In genomic region chr6:44122821-44123220, GRCh38 we compare ENCODE assay signal across 9 cellular contexts. TPM values are rescaled to one million over a fixed set of nuclear protein-coding genes. Genes with fewer than 3 reads are reported as not detected.
A peak's percentile ranks its signal among the peaks of the same experiment; 100 is the strongest.
DNase-seq lines count a peak whose midpoint lies in the region; ATAC-seq, FAIRE-seq and TF ChIP-seq lines count a peak whose summit lies in the region.
"Had no signal": no experiment of that assay in that cellular context is flagged by ENCODE, and none has a peak within 500 bp of the region (broad histone marks: within the 10 kb centered on the region; RNA-seq: fewer than 3 reads in every experiment).

No MANE protein-coding gene starts in this region.

- DNase-seq in SK-MEL-5 (ENCODE audit: low read depth, low spot score) (peak; percentile 9), esophagus squamous epithelium (lab: John Stamatoyannopoulos, UW) (no peak), gastrocnemius medialis (no peak), tibial artery (no peak), nucleus accumbens (lab: John Stamatoyannopoulos, UW) (no peak), RCC 7860 (ENCODE audit: low spot score) (no peak)
- no peak for DNase-seq in activated CD4-positive, CD25-positive, alpha-beta regulatory T cell treated with anti-CD3 and anti-CD28 coated beads, Interleukin-2, amount 50 U/mL, for 72 hours
- DNase-seq: stimulated activated CD4-positive, alpha-beta T cell treated with anti-CD3 and anti-CD28 coated beads, Interleukin-2, amount 100 ng/mL, for 48 hours had no signal

- no peak for TF ChIP-seq POLR2A in esophagus squamous epithelium (IDR thresholded peaks at IDR 0.05)
- TF ChIP-seq POLR2A in gastrocnemius medialis (IDR thresholded peaks at IDR 0.05): no peak

- ATAC-seq in gastrocnemius medialis: no peak

- no peak for FAIRE-seq in RCC 7860 (lab: Jason Lieb, UNC)

- H3K36me3 ChIP-seq in HEK293 (ENCODE audit: control insufficient read depth in 2 of 2, insufficient read depth in 1 of 2, low read length in 2 of 2) (peaks cover 0 to 17% of the 10 kb centered on the region in 2 experiments; a peak in 2 of 3 replicates), esophagus squamous epithelium (no peaks in the 10 kb centered on the region), gastrocnemius medialis (no peaks in the 10 kb centered on the region), tibial artery (no peaks in the 10 kb centered on the region)

- H3K27ac ChIP-seq in HEK293 (ENCODE audit: extremely low read depth, low read depth, low read length): no peak overlapping the region
- H3K27ac ChIP-seq in esophagus squamous epithelium: peak overlapping the region in 3 of 4 donors; percentile 39 to 57 (median 49)
- peak overlapping the region; percentile 77 to 100 (median 98) for H3K27ac ChIP-seq in gastrocnemius medialis
- H3K27ac ChIP-seq in tibial artery: peak overlapping the region in 1 of 2 donors; percentile 47

- TF ChIP-seq CTCF in HEK293 (tag by site-specific recombination; IDR thresholded peaks at IDR 0.05) (no peak), esophagus squamous epithelium (IDR thresholded peaks at IDR 0.05) (no peak), gastrocnemius medialis (IDR thresholded peaks at IDR 0.05 in 4 of 5, conservative IDR thresholded peaks at IDR 0.05 in 1 of 5) (no peak), tibial artery (IDR thresholded peaks at IDR 0.05) (no peak)

- peaks cover 32% of the 10 kb centered on the region for H3K4me1 ChIP-seq in HEK293 (ENCODE audit: control insufficient read depth, insufficient read depth, low read length)
- H3K4me1 ChIP-seq in esophagus squamous epithelium: peaks cover 22 to 88% (median 45%) of the 10 kb centered on the region in 3 donors
- peaks cover 87 to 88% of the 10 kb centered on the region in 2 donors for H3K4me1 ChIP-seq in gastrocnemius medialis
- peaks cover 0 to 49% (median 31%) of the 10 kb centered on the region in 4 donors for H3K4me1 ChIP-seq in tibial artery

- POLR2A ChIA-PET in HEK293 (lab: Yijun Ruan, JAX): interaction anchor here (0.5 to 1.6 kb wide), 4 partner anchors 9 to 134 kb away, joined by 3 to 5 read pairs (median 4); partner anchors contain the start of genes HSP90AB1 and SLC35B2

- 13 to 27% methylated on average over 1 of the region's 1 CpG for WGBS in esophagus squamous epithelium, 2 donors

- CTCF ChIA-PET in HEK293 (lab: Yijun Ruan, JAX): interaction anchor here (0.6 to 1.2 kb wide), 3 partner anchors 23 to 141 kb away, joined by 3 to 4 read pairs (median 3); no protein-coding TSS in a partner anchor

- H3K27me3 ChIP-seq in esophagus squamous epithelium (no peaks in the 10 kb centered on the region), gastrocnemius medialis (no peaks in the 10 kb centered on the region), tibial artery (no peaks in the 10 kb centered on the region)

- intact Hi-C loops in esophagus squamous epithelium (cut with DNase I): no loop called here
- intact Hi-C loops in gastrocnemius medialis (cut with DNase I; ENCODE audit: low total_unique reads): no loop called here
- intact Hi-C loops in tibial artery (cut with DNase I; ENCODE audit: low total_unique reads): no loop called here

- in situ Hi-C loops in SK-MEL-5 (cut with HindIII; ENCODE audit: low pct_unique_long_range_greater_than_20kb, low sequenced_read_pairs): no loop called here
- in situ Hi-C loops in gastrocnemius medialis (cut with MboI; ENCODE audit: low sequenced_read_pairs in 4 of 4): loop anchor here in 1 of 4 donors (25.0 kb wide), 1 partner anchor 114 kb away; the partner anchor contains the start of gene HSP90AB1

- H3K9me3 ChIP-seq in HEK293 (ENCODE audit: control insufficient read depth, insufficient read depth, low read depth, low read length) (no peaks in the 10 kb centered on the region), esophagus squamous epithelium (no peaks in the 10 kb centered on the region), gastrocnemius medialis (no peaks in the 10 kb centered on the region), tibial artery (no peaks in the 10 kb centered on the region)

- H3K4me3 ChIP-seq in HEK293 (ENCODE audit: low read depth, low read length) (no peak overlapping the region), esophagus squamous epithelium (peak overlapping the region in 1 of 4 donors; percentile 22), gastrocnemius medialis (peak overlapping the region in 1 of 4 donors; percentile 7), tibial artery (no peak overlapping the region)

TF ChIP-seq in HEK293, 187 proteins besides CTCF, POLR2A, EP300 and RAD21:
- TF ChIP-seq ZNF266 (tag by site-specific recombination; IDR thresholded peaks at IDR 0.05; ENCODE audit: low read depth) (no peak), PRDM1 (tag by site-specific recombination; IDR thresholded peaks at IDR 0.05) (peak; percentile 84), SP3 (tag by site-specific recombination; IDR thresholded peaks at IDR 0.05) (no peak)
TF ChIP-seq in HEK293: peak in this region for 1.

RNA-seq across cellular contexts. Expression of gene MRPL14, which starts 4.4 kb away (rescaled TPM):
- 60.0 and 61.2 TPM in 2 replicates for total RNA-seq in SK-MEL-5 (2014; rRNA removed; shearing (Covaris generic))
- polyA plus RNA-seq in SK-MEL-5 (2015; cell fraction: cytosol; rRNA removed): 42.0 and 60.3 TPM in 2 replicates
- 8.5 and 9.1 TPM in 2 replicates for polyA plus RNA-seq in SK-MEL-5 (2015; cell fraction: nucleus; rRNA removed)
- total RNA-seq in esophagus squamous epithelium: 10 to 100 TPM; 41.7 to 60.3 (median 53.6) TPM
- 100 to 1,000 TPM; 100 to 180 (median 152) TPM for total RNA-seq in gastrocnemius medialis

RNA-seq across cellular contexts. Expression of gene TMEM63B, which starts 4.5 kb away (rescaled TPM):
- 23.6 and 27.6 TPM in 2 replicates for total RNA-seq in SK-MEL-5 (2014; rRNA removed; shearing (Covaris generic))
- polyA plus RNA-seq in SK-MEL-5 (2015; cell fraction: cytosol; rRNA removed): 55.1 and 71.9 TPM in 2 replicates
- polyA plus RNA-seq in SK-MEL-5 (2015; cell fraction: nucleus; rRNA removed): 39.8 and 48.3 TPM in 2 replicates
- total RNA-seq in esophagus squamous epithelium (10 to 100 TPM; 27.8 to 56.3 (median 45.5) TPM), gastrocnemius medialis (10 to 100 TPM; 27.2 to 71.9 (median 43.7) TPM)

RNA-seq across cellular contexts. Expression of gene CAPN11, which starts 35.8 kb away (rescaled TPM):
- not detected in 2 replicates for total RNA-seq in SK-MEL-5 (2014; rRNA removed; shearing (Covaris generic))
- polyA plus RNA-seq in SK-MEL-5 (2015; cell fraction: cytosol; rRNA removed): not detected in 2 replicates
- not detected in 2 replicates for polyA plus RNA-seq in SK-MEL-5 (2015; cell fraction: nucleus; rRNA removed)
- total RNA-seq in esophagus squamous epithelium (under 1 TPM in 2 of 4 donors, not detected in 2; 0.57 to 1.00 TPM), gastrocnemius medialis (under 1 TPM in 1 of 4 donors, not detected in 3; 0.42 TPM)
